ENCODE assay signal across 26 cellular contexts in the genomic region with DNA sequence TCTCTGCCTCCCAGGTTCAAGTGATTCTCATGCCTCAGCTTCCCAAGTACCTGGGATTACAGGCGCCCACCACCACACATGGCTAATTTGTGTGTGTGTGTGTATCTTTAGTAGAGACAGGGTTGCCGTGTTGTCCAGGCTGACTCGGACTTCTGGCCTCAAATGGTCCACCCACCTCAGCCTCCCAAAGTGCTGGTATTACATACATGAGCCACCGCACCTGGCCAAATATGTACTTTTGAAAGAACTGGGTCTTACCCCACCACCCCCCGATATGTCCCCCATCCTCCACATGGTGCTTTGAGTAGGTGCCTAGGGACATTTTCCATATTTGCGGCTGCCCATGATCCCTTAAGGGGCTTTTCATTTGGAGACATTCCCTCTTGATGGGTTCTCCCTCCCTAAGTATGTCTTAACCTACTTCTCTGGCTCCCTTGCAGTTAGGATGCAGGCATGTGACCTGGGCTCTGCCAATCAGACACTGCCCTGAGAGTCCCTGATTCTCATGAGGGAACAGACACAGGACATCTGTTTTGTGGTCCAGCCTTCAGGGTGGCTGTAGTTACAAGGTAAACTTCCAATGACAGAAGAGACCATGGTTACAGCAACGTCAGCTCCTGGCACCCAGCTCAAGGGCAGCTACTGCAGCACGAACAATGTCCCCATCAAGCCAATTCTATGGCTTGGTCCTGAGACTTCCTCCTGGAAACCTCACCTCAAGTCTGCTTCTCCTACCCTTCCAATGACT. TPM values are rescaled to one million over a fixed set of nuclear protein-coding genes. Genes with fewer than 3 reads are reported as not detected.
"Had no signal": no experiment of that assay in that cellular context is flagged by ENCODE, and none has a peak within 500 bp of the region (broad histone marks: within the 10 kb centered on the region; RNA-seq: fewer than 3 reads in every experiment).

No MANE protein-coding gene starts in this region.

- H3K9me3 ChIP-seq: SK-N-SH had no signal

- ATAC-seq: Panc1, PC-3 had no signal

- H3K4me2 ChIP-seq: SK-N-SH had no signal

- DNase-seq: KBM-7; MV-4-11; NCI-H1048; NCI-H1105; NCI-H1417; NCI-H146; NCI-H1694 treated with DMSO at 0.1 percent for 48 hours; NCI-H1930; NCI-H2081; NCI-H2107; NCI-H226; NCI-H446; NCI-H510A; NCI-H524 treated with DMSO at 0.1 percent for 48 hours; NCI-H69; NCI-H774; NK-92 treated with Interleukin-12 subunit alpha and Interleukin-12 subunit beta, amount 100 ng/mL, for 24 hours; PC-3; SHP77; SK-N-SH had no signal

- H3K27ac ChIP-seq: RWPE1 had no signal

- H3K9ac ChIP-seq: SK-N-SH had no signal

RNA-seq across cellular contexts. Expression of gene CHST1, which starts 48.4 kb away (rescaled TPM):
- total RNA-seq: HT-29, MCF 10A, OCI-LY7, PC-3, SK-MEL-5 had no signal
